ENCODE assay signal across 18 cellular contexts in genomic region chr5:111313017-111313724, GRCh38.
DNase-seq lines count a peak whose midpoint lies in the region; ATAC-seq, FAIRE-seq and TF ChIP-seq lines count a peak whose summit lies in the region.
"Had no signal": no experiment of that assay in that cellular context is flagged by ENCODE, and none has a peak within 500 bp of the region (broad histone marks: within the 10 kb centered on the region; RNA-seq: fewer than 3 reads in every experiment).

No MANE protein-coding gene starts in this region.

- H3K4me3 ChIP-seq in epithelial cell of esophagus (ENCODE audit: low read length), result no peak overlapping the region
- no peak overlapping the region for H3K4me3 ChIP-seq in upper lobe of left lung
- H3K4me3 ChIP-seq: prostate gland, transverse colon had no signal

- TF ChIP-seq CTCF in epithelial cell of esophagus (IDR thresholded peaks at IDR 0.05; ENCODE audit: insufficient read depth, low read depth, low read length, missing control alignments), result no peak
- no peak for TF ChIP-seq CTCF in foreskin keratinocyte (conservative IDR thresholded peaks at IDR 0.05)
- no peak for TF ChIP-seq CTCF in upper lobe of left lung (IDR thresholded peaks at IDR 0.05)

- TF ChIP-seq POLR2A in upper lobe of left lung (IDR thresholded peaks at IDR 0.05), result no peak

- H3K27me3 ChIP-seq in foreskin keratinocyte (no peaks in the 10 kb centered on the region), upper lobe of left lung (no peaks in the 10 kb centered on the region)
- H3K27me3 ChIP-seq: transverse colon had no signal

- no peak for DNase-seq in activated CD4-positive, CD25-positive, alpha-beta regulatory T cell (lab: John Stamatoyannopoulos, UW)
- DNase-seq in GM19239 (ENCODE audit: insufficient read length, low spot score) (no peak), epithelial cell of esophagus (ENCODE audit: low read depth) (peak; percentile 15), foreskin keratinocyte (no peak), upper lobe of left lung (no peak), NCI-H774 (lab: John Stamatoyannopoulos, UW) (no peak)
- DNase-seq: activated CD4-positive, alpha-beta T cell treated with anti-CD3 and anti-CD28 coated beads, Interleukin-2, amount 10 ng/mL, durations not matched to agents 7 days and 5 days; endodermal cell; foreskin melanocyte; NCI-H2107; SHP77; transverse colon had no signal

- no peaks in the 10 kb centered on the region for H3K36me3 ChIP-seq in upper lobe of left lung
- H3K36me3 ChIP-seq: prostate gland, transverse colon had no signal

- H3K9me3 ChIP-seq in upper lobe of left lung, result no peaks in the 10 kb centered on the region
- H3K9me3 ChIP-seq: prostate gland, transverse colon had no signal

- H3K27ac ChIP-seq in foreskin keratinocyte, result no peak overlapping the region
- no peak overlapping the region for H3K27ac ChIP-seq in upper lobe of left lung
- H3K27ac ChIP-seq: 22Rv1, prostate gland, transverse colon had no signal

- TF ChIP-seq EP300 in upper lobe of left lung (IDR thresholded peaks at IDR 0.05), result no peak

- WGBS in upper lobe of left lung, 2 donors, result 55 to 76% methylated on average over 2 of the region's 2 CpGs

- peak; percentile 91 to 93 for ATAC-seq in activated CD4-positive, CD25-positive, alpha-beta regulatory T cell treated with anti-CD3 and anti-CD28 coated beads, Interleukin-2, amount 50 U/mL, for 24 hours
- peak; percentile 73 for ATAC-seq in HG03469 (IDR thresholded peaks at IDR 0.05; ENCODE audit: unreplicated experiment)
- ATAC-seq in foreskin keratinocyte, result no peak
- no peak for ATAC-seq in upper lobe of left lung (ENCODE audit: low FRiP score in 2 of 2)

- FAIRE-seq in GM19239 (lab: Jason Lieb, UNC), result peak; percentile 51
- FAIRE-seq: GM18507, H54 had no signal

- H3K4me1 ChIP-seq in foreskin keratinocyte (no peaks in the 10 kb centered on the region), upper lobe of left lung (no peaks in the 10 kb centered on the region)
- H3K4me1 ChIP-seq: prostate gland, transverse colon had no signal

Comparison
In these comparisons a context has a peak if more than half of its experiments do, and no peak if none do; other contexts are left out.
1. ATAC-seq: peak in activated CD4-positive, CD25-positive, alpha-beta regulatory T cell treated with anti-CD3 and anti-CD28 coated beads, Interleukin-2, amount 50 U/mL, for 24 hours (2 of 2) and HG03469 (single experiment); none in foreskin keratinocyte (single experiment) and upper lobe of left lung (0 of 2).